18 cellular contexts compared by ENCODE assay signal in genomic region chr15:68551296-68551635, GRCh38.
"Had no signal": no experiment of that assay in that cellular context is flagged by ENCODE, and none has a peak within 500 bp of the region (broad histone marks: within the 10 kb centered on the region; RNA-seq: fewer than 3 reads in every experiment).

No MANE protein-coding gene starts in this region.

- DNase-seq: effector CD4-positive, alpha-beta T cell; left ventricle myocardium superior; lower lobe of right lung; natural killer cell; pancreas; stimulated activated CD4-positive, alpha-beta T cell treated with anti-CD3 and anti-CD28 coated beads, Interleukin-12 subunit alpha, Interleukin-12 subunit beta, amount 100 ng/mL, for 4 hours; stimulated activated CD4-positive, alpha-beta T cell treated with anti-CD3 and anti-CD28 coated beads, Interleukin-1b, Interleukin-23, amount 100 ng/mL, for 48 hours; stimulated activated CD4-positive, alpha-beta T cell treated with anti-CD3 and anti-CD28 coated beads, Interleukin-4, amount 100 ng/mL, for 1 hour; stimulated activated CD8-positive, alpha-beta memory T cell treated with anti-CD3 and anti-CD28 coated beads, Interleukin-4, amount 100 ng/mL, for 48 hours; stimulated activated naive CD8-positive, alpha-beta T cell treated with anti-CD3 and anti-CD28 coated beads, Interleukin-15, amount 100 ng/mL, for 72 hours; transverse colon had no signal

- H3K36me3 ChIP-seq: lower lobe of right lung, neutrophil, pancreas, suprapubic skin, transverse colon had no signal

- H3K4me1 ChIP-seq: lower lobe of right lung, pancreas, suprapubic skin, transverse colon had no signal

- H3K4me2 ChIP-seq: smooth muscle cell had no signal

- FAIRE-seq: colon, frontal cortex, keratinocyte, pancreas had no signal

- H3K9me3 ChIP-seq: lower lobe of right lung, neutrophil, pancreas, suprapubic skin, transverse colon had no signal

- H3K27ac ChIP-seq: lower lobe of right lung, neutrophil, pancreas, suprapubic skin, transverse colon had no signal

- H3K4me3 ChIP-seq: dorsolateral prefrontal cortex, lower lobe of right lung, pancreas, smooth muscle cell, suprapubic skin, transverse colon had no signal

- H3K27me3 ChIP-seq: dorsolateral prefrontal cortex, pancreas had no signal
